In genomic region chr10:86755740-86756510, GRCh38 we compare ENCODE assay signal across 8 cellular contexts. TPM values are rescaled to one million over a fixed set of nuclear protein-coding genes. Genes with fewer than 3 reads are reported as not detected.
DNase-seq lines count a peak whose midpoint lies in the region; ATAC-seq and TF ChIP-seq lines count a peak whose summit lies in the region.

No MANE protein-coding gene starts in this region.

- H3K4me3 ChIP-seq in BLaER1, result peak overlapping the region; percentile 71
- H3K4me3 ChIP-seq in dorsolateral prefrontal cortex, result peak overlapping the region; percentile 54 to 96 (median 89)
- peak overlapping the region; percentile 46 for H3K4me3 ChIP-seq in lower leg skin (ENCODE audit: low read depth, poor library complexity, severe bottlenecking)

- TF ChIP-seq POLR2A in lower leg skin (IDR thresholded peaks at IDR 0.05), result peak in 1 of 2 donors; percentile 16

- H4K20me1 ChIP-seq in BLaER1, result peaks cover 65% of the 10 kb centered on the region

- ATAC-seq in GM19324 (IDR thresholded peaks at IDR 0.05; ENCODE audit: low FRiP score, unreplicated experiment), result peak; percentile 85
- peak; percentile 81 for ATAC-seq in HG03442 (IDR thresholded peaks at IDR 0.05; ENCODE audit: unreplicated experiment)

- peak overlapping the region; percentile 100 for H3K4me2 ChIP-seq in BLaER1

- H3K9ac ChIP-seq in BLaER1, result peak overlapping the region; percentile 62

- H3K9me3 ChIP-seq in BLaER1, result no peaks in the 10 kb centered on the region

- H3K27ac ChIP-seq in BLaER1 (no peak overlapping the region), dorsolateral prefrontal cortex (peak overlapping the region in 58 of 59 donors; percentile 40 to 97 (median 92))

- intact Hi-C loops in dorsolateral prefrontal cortex (cut with DNase I) (loop anchor here (1.0 to 5.0 kb wide), 5 partner anchors 45 to 339 kb away; partner anchors contain the start of genes GLUD1 (in 2 of the 2) and SHLD2 (in 2 of the 2)), lower leg skin (cut with DNase I; ENCODE audit: low total_unique reads) (no loop called here)

- H3K36me3 ChIP-seq in BLaER1, result no peaks in the 10 kb centered on the region

- DNase-seq in NCI-H69 (lab: John Stamatoyannopoulos, UW) (peak; percentile 94), dorsolateral prefrontal cortex (peak; percentile 66 to 94 (median 84)), lower leg skin (ENCODE audit: low spot score in 2 of 2) (peak; percentile 50 to 93)
- peak; percentile 88 to 91 for DNase-seq in activated CD4-positive, alpha-beta T cell treated with anti-CD3 and anti-CD28 coated beads, Interleukin-2, amount 50 U/mL, for 48 hours
- DNase-seq in stimulated activated CD4-positive, alpha-beta T cell treated with anti-CD3 and anti-CD28 coated beads, Interleukin-4, amount 100 ng/mL, for 4 hours, result peak; percentile 85 to 94

- H3K4me1 ChIP-seq in BLaER1, result peaks cover 25% of the 10 kb centered on the region

- WGBS in lower leg skin, 2 donors, result 0 to 1% methylated on average over 28 to 33 of the region's 89 CpGs

- TF ChIP-seq CTCF in dorsolateral prefrontal cortex (IDR thresholded peaks at IDR 0.05 in 54 of 56, conservative IDR thresholded peaks at IDR 0.05 in 2 of 56; ENCODE audit: low read depth in 1 of 56, partially characterized antibody in 56 of 56) (peak in 16 of 56 donors; percentile 4 to 29 (median 18)), lower leg skin (IDR thresholded peaks at IDR 0.05) (no peak)

- H3K27me3 ChIP-seq in BLaER1, result peaks cover 92% of the 10 kb centered on the region
- H3K27me3 ChIP-seq in dorsolateral prefrontal cortex, result no peaks in the 10 kb centered on the region

RNA-seq across cellular contexts. Expression of gene BMPR1A, which starts 0.5 kb away (rescaled TPM):
- 10 to 100 TPM; 20.8 to 55.7 (median 33.4) TPM for total RNA-seq in dorsolateral prefrontal cortex
- total RNA-seq in lower leg skin, result 10 to 100 TPM; 17.7 to 35.5 (median 26.8) TPM
